ENCODE assay signal across 13 cellular contexts in the genomic region with DNA sequence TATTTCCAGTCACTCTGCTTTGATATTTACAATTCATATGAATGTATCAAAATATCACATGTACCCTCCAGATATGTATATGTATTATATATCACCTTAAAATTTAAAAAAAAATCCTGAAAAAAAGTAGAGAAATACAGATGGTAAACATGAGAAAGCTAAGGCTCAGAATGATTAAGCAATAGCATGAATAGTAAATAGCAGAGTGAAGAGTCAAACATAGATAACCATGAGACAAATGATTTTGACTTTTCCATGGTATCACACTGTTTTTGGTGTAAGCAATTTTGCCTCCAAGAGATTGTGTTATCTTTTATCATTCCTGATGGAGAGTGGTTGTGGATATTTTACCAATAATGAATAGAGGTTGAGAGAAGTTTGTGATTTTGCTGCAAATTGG.
DNase-seq lines count a peak whose midpoint lies in the region; TF ChIP-seq lines count a peak whose summit lies in the region.
"Had no signal": no experiment of that assay in that cellular context is flagged by ENCODE, and none has a peak within 500 bp of the region (broad histone marks: within the 10 kb centered on the region; RNA-seq: fewer than 3 reads in every experiment).

No MANE protein-coding gene starts in this region.

- in situ Hi-C loops in mammary epithelial cell (cut with MboI; ENCODE audit: low sequenced_read_pairs in 2 of 2) = no loop called here

- H3K9ac ChIP-seq in mammary epithelial cell (ENCODE audit: insufficient read depth, low read length) = no peak overlapping the region
- H3K9ac ChIP-seq: BLaER1 treated with 17β-estradiol and CSF1 and Interleukin-3, amounts not matched to agents 10 nM and 100 nM had no signal

- no peaks in the 10 kb centered on the region for H3K9me3 Mint-ChIP-seq in HFFc6
- peaks cover 53% of the 10 kb centered on the region for H3K9me3 Mint-ChIP-seq in T-helper 2 cell treated with Interferon-gamma antibody and Interleukin-4, amounts not matched to agents 5 μg/mL and 100 μg/mL, for 36 hours

- TF ChIP-seq CTCF in HFFc6 (IDR thresholded peaks at IDR 0.05) (no peak), fibroblast of mammary gland (conservative IDR thresholded peaks at IDR 0.05; ENCODE audit: control insufficient read depth, insufficient read depth, low read depth, low read length) (no peak), mammary epithelial cell (conservative IDR thresholded peaks at IDR 0.05 in 1 of 2, IDR thresholded peaks at IDR 0.05 in 1 of 2; ENCODE audit: extremely low read depth in 1 of 2, insufficient read depth in 1 of 2, low read depth in 1 of 2, low read length in 2 of 2) (no peak)

- peak; percentile 10 for DNase-seq in AG08395 (ENCODE audit: low spot score)
- DNase-seq in HFFc6 = peak; percentile 6
- DNase-seq in SJCRH30 = no peak
- DNase-seq in fibroblast of mammary gland (ENCODE audit: low read depth) = peak; percentile 11
- no peak for DNase-seq in D341Med (ENCODE audit: low spot score)
- DNase-seq in T-helper 2 cell treated with Interferon-gamma antibody and Interleukin-4, amounts not matched to agents 5 μg/mL and 100 μg/mL, for 36 hours (ENCODE audit: low spot score) = no peak
- DNase-seq in mammary epithelial cell = no peak
- no peak for DNase-seq in activated CD8-positive, alpha-beta memory T cell treated with anti-CD3 and anti-CD28 coated beads, Interleukin-2, amount 50 U/mL, for 4 hours
- DNase-seq: 8988T; CD4-positive, CD25-positive, alpha-beta regulatory T cell; DMS 273 treated with DMSO at 0.1 percent for 48 hours had no signal

- BruUV-seq in mammary epithelial cell (replicated peaks; lab: Mats Ljungman, UMichigan) = no TSS peak

- peaks cover 21% of the 10 kb centered on the region for H3K4me1 Mint-ChIP-seq in HFFc6 (ENCODE audit: low read depth)
- no peaks in the 10 kb centered on the region for H3K4me1 Mint-ChIP-seq in T-helper 2 cell treated with Interferon-gamma antibody and Interleukin-4, amounts not matched to agents 5 μg/mL and 100 μg/mL, for 36 hours (ENCODE audit: low read depth)
- H3K4me1 Mint-ChIP-seq: CD4-positive, CD25-positive, alpha-beta regulatory T cell had no signal

- H3K36me3 ChIP-seq in SJCRH30 (no peaks in the 10 kb centered on the region), mammary epithelial cell (ENCODE audit: insufficient read depth, low read length) (no peaks in the 10 kb centered on the region)
- H3K36me3 ChIP-seq: BLaER1 treated with 17β-estradiol and CSF1 and Interleukin-3, amounts not matched to agents 10 nM and 100 nM had no signal

- H3K4me2 ChIP-seq in mammary epithelial cell (ENCODE audit: insufficient read depth, low read depth, low read length) = no peak overlapping the region
- H3K4me2 ChIP-seq: BLaER1 treated with 17β-estradiol and CSF1 and Interleukin-3, amounts not matched to agents 10 nM and 100 nM had no signal

- CTCF ChIA-PET in mammary epithelial cell (lab: Charles Lee; ENCODE audit: low non-redundant PET) = no interaction called here

- H4K20me1 ChIP-seq in mammary epithelial cell (ENCODE audit: insufficient read depth, low read length) = no peaks in the 10 kb centered on the region
- H4K20me1 ChIP-seq: BLaER1 treated with 17β-estradiol and CSF1 and Interleukin-3, amounts not matched to agents 10 nM and 100 nM had no signal

- H3K36me3 Mint-ChIP-seq in HFFc6 (ENCODE audit: low read depth) = no peaks in the 10 kb centered on the region
- no peaks in the 10 kb centered on the region for H3K36me3 Mint-ChIP-seq in T-helper 2 cell treated with Interferon-gamma antibody and Interleukin-4, amounts not matched to agents 5 μg/mL and 100 μg/mL, for 36 hours (ENCODE audit: low read depth)
- H3K36me3 Mint-ChIP-seq: CD4-positive, CD25-positive, alpha-beta regulatory T cell had no signal

- H3K4me1 ChIP-seq in SJCRH30 (peaks cover 22% of the 10 kb centered on the region), mammary epithelial cell (ENCODE audit: insufficient read depth, low read length) (no peaks in the 10 kb centered on the region)
- H3K4me1 ChIP-seq: BLaER1 treated with 17β-estradiol and CSF1 and Interleukin-3, amounts not matched to agents 10 nM and 100 nM had no signal

- H3K27me3 Mint-ChIP-seq in HFFc6 (ENCODE audit: insufficient read depth) = no peaks in the 10 kb centered on the region
- H3K27me3 Mint-ChIP-seq in T-helper 2 cell treated with Interferon-gamma antibody and Interleukin-4, amounts not matched to agents 5 μg/mL and 100 μg/mL, for 36 hours (ENCODE audit: low read depth) = no peaks in the 10 kb centered on the region
- H3K27me3 Mint-ChIP-seq: CD4-positive, CD25-positive, alpha-beta regulatory T cell had no signal

- intact Hi-C loops in mammary epithelial cell (cut with micrococcal nuclease) = no loop called here

- no peak overlapping the region for H2AFZ ChIP-seq in mammary epithelial cell (ENCODE audit: low read depth, low read length)

- H3K79me2 ChIP-seq in mammary epithelial cell (ENCODE audit: insufficient read depth, low read length) = no peaks in the 10 kb centered on the region

- H3K4me3 ChIP-seq in SJCRH30 (no peak overlapping the region), fibroblast of mammary gland (ENCODE audit: control insufficient read depth, low read depth, low read length) (no peak overlapping the region), mammary epithelial cell (replicated peaks in 1 of 3; ENCODE audit: insufficient read depth in 1 of 3, low read depth in 2 of 3, low read length in 3 of 3) (no peak overlapping the region)
- H3K4me3 ChIP-seq: BLaER1 treated with 17β-estradiol and CSF1 and Interleukin-3, amounts not matched to agents 10 nM and 100 nM; GM12878 had no signal

- no peak overlapping the region for H3K27ac Mint-ChIP-seq in HFFc6
- H3K27ac Mint-ChIP-seq in T-helper 2 cell treated with Interferon-gamma antibody and Interleukin-4, amounts not matched to agents 5 μg/mL and 100 μg/mL, for 36 hours = no peak overlapping the region
- H3K27ac Mint-ChIP-seq: CD4-positive, CD25-positive, alpha-beta regulatory T cell had no signal

- dilution Hi-C loops in mammary epithelial cell (cut with HindIII; ENCODE audit: low sequenced_read_pairs) = no loop called here

- H3K27ac ChIP-seq in SJCRH30 (peak overlapping the region; percentile 58), mammary epithelial cell (ENCODE audit: insufficient read depth, low read depth, low read length) (no peak overlapping the region)
- H3K27ac ChIP-seq: BLaER1 treated with 17β-estradiol and CSF1 and Interleukin-3, amounts not matched to agents 10 nM and 100 nM had no signal

- H3K9me3 ChIP-seq in SJCRH30 (replicated peaks) (no peaks in the 10 kb centered on the region), mammary epithelial cell (replicated peaks; ENCODE audit: insufficient read depth, low read length) (no peaks in the 10 kb centered on the region)
- H3K9me3 ChIP-seq: BLaER1 treated with 17β-estradiol and CSF1 and Interleukin-3, amounts not matched to agents 10 nM and 100 nM had no signal

- H3K4me3 Mint-ChIP-seq in HFFc6 = no peak overlapping the region
- H3K4me3 Mint-ChIP-seq in T-helper 2 cell treated with Interferon-gamma antibody and Interleukin-4, amounts not matched to agents 5 μg/mL and 100 μg/mL, for 36 hours = no peak overlapping the region
- H3K4me3 Mint-ChIP-seq: CD4-positive, CD25-positive, alpha-beta regulatory T cell had no signal

- H3K27me3 ChIP-seq in SJCRH30 (no peaks in the 10 kb centered on the region), mammary epithelial cell (ENCODE audit: insufficient read depth, low read length) (no peaks in the 10 kb centered on the region)
- H3K27me3 ChIP-seq: BLaER1 treated with 17β-estradiol and CSF1 and Interleukin-3, amounts not matched to agents 10 nM and 100 nM had no signal

Comparison
In these comparisons a context has a peak if more than half of its experiments do, and no peak if none do; other contexts are left out.
1. DNase-seq: peak in AG08395 (single experiment), HFFc6 (single experiment) and fibroblast of mammary gland (single experiment); none in SJCRH30 (0 of 2), D341Med (single experiment), T-helper 2 cell treated with Interferon-gamma antibody and Interleukin-4, amounts not matched to agents 5 μg/mL and 100 μg/mL, for 36 hours (single experiment), mammary epithelial cell (single experiment) and activated CD8-positive, alpha-beta memory T cell treated with anti-CD3 and anti-CD28 coated beads, Interleukin-2, amount 50 U/mL, for 4 hours (single experiment).